In the genomic region with DNA sequence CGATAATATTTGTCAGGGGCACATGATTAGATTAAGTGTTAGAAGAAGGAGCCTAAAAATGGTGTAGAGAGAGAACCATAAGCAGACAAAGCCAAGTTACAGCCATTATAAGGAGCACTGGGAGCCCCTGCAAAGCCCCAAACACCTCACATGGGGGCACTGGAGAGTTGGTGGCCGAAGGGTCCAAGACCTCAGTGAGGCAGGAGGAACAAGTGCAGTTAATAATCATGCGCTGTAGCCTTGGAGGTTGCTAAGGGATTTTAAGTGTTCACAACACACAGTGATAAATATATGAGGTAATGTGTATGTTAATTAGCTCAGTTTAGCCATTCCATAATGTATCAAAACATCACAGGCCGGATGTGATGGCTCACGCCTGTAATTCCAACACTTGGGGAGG, we compare ENCODE assay signal across 11 cellular contexts. TPM values are rescaled to one million over a fixed set of nuclear protein-coding genes. Genes with fewer than 3 reads are reported as not detected.
DNase-seq lines count a peak whose midpoint lies in the region; ATAC-seq, FAIRE-seq and TF ChIP-seq lines count a peak whose summit lies in the region.
"Had no signal": no experiment of that assay in that cellular context is flagged by ENCODE, and none has a peak within 500 bp of the region (broad histone marks: within the 10 kb centered on the region; RNA-seq: fewer than 3 reads in every experiment).

No MANE protein-coding gene starts in this region.

- H3K4me3 ChIP-seq in LNCaP clone FGC (ENCODE audit: low read depth, low read length) (no peak overlapping the region), K562 (no peak overlapping the region), suprapubic skin (no peak overlapping the region), foreskin fibroblast (ENCODE audit: low read depth in 1 of 2, low read length in 2 of 2) (no peak overlapping the region)

- H3K79me2 ChIP-seq in K562 (ENCODE audit: control insufficient read depth, insufficient read depth, low read length), result no peaks in the 10 kb centered on the region

- no peak overlapping the region for H3K27ac Mint-ChIP-seq in nephron progenitor cell
- H3K27ac Mint-ChIP-seq: nephron; T-helper 2 cell treated with Interferon-gamma antibody and Interleukin-4, amounts not matched to agents 5 μg/mL and 100 μg/mL, for 36 hours had no signal

- no peaks in the 10 kb centered on the region for H3K9me3 Mint-ChIP-seq in nephron progenitor cell
- H3K9me3 Mint-ChIP-seq: nephron; T-helper 2 cell treated with Interferon-gamma antibody and Interleukin-4, amounts not matched to agents 5 μg/mL and 100 μg/mL, for 36 hours had no signal

- H3K9me1 ChIP-seq in K562 (ENCODE audit: control insufficient read depth, insufficient read depth, low read length), result no peaks in the 10 kb centered on the region

- no peak overlapping the region for H3K27ac ChIP-seq in K562 (ENCODE audit: extremely low read depth, low read depth, low read length)
- H3K27ac ChIP-seq in suprapubic skin, result no peak overlapping the region

- peaks cover 13% of the 10 kb centered on the region for H3K4me1 Mint-ChIP-seq in nephron progenitor cell
- H3K4me1 Mint-ChIP-seq: nephron had no signal

- peak; percentile 34 for DNase-seq in EL
- no peak for DNase-seq in LNCaP clone FGC (ENCODE audit: low read depth)
- DNase-seq in K562 (ENCODE audit: extremely low read depth in 1 of 4, low spot score in 3 of 4), result peak in 2 of 4 experiments; percentile 20 to 26
- DNase-seq in nephron progenitor cell, result no peak
- DNase-seq in posterior vena cava (ENCODE audit: low spot score), result no peak
- no peak for DNase-seq in suprapubic skin (ENCODE audit: low spot score in 2 of 2)
- DNase-seq in foreskin fibroblast, result no peak
- DNase-seq: activated naive CD4-positive, alpha-beta T cell treated with anti-CD3 and anti-CD28 coated beads, Interleukin-2, amount 50 U/mL, for 16 hours had no signal

- peak in 1 of 2 experiments; percentile 23; a peak in 1 of 4 replicates for TF ChIP-seq RAD21 in K562 (CRISPR knock-in tag; conservative IDR thresholded peaks at IDR 0.05 in 1 of 2, IDR thresholded peaks at IDR 0.05 in 1 of 2)

- H3K9ac ChIP-seq in K562 (ENCODE audit: insufficient read depth in 1 of 2, low read depth in 2 of 2, low read length in 2 of 2), result no peak overlapping the region

- intact Hi-C loops in K562 (cut with micrococcal nuclease), result no loop called here
- intact Hi-C loops in posterior vena cava (cut with DNase I), result no loop called here

- no peak for TF ChIP-seq EP300 in K562 (IDR thresholded peaks at IDR 0.05; ENCODE audit: low read length)
- no peak for TF ChIP-seq EP300 in suprapubic skin (IDR thresholded peaks at IDR 0.05)

- no peaks in the 10 kb centered on the region for H4K20me1 ChIP-seq in K562 (replicated peaks; ENCODE audit: control insufficient read depth, insufficient read depth, low read length)

- BruUV-seq in K562 (replicated peaks; lab: Mats Ljungman, UMichigan), result no TSS peak

- H3K27me3 Mint-ChIP-seq in nephron progenitor cell (ENCODE audit: low read depth, poor library complexity), result peaks cover 69% of the 10 kb centered on the region

- TF ChIP-seq CTCF in LNCaP clone FGC (IDR thresholded peaks at IDR 0.05; ENCODE audit: control insufficient read depth, extremely low read depth, insufficient read depth) (0 out of 2 replicates have a peak, but pooled peaks have one; percentile 2), K562 (IDR thresholded peaks at IDR 0.05 in 2 of 3, conservative IDR thresholded peaks at IDR 0.05 in 1 of 3; ENCODE audit: insufficient read depth in 2 of 3, low read depth in 1 of 3, low read length in 3 of 3) (peak; percentile 27 to 44 (median 35); a peak in 4 of 6 replicates), nephron progenitor cell (IDR thresholded peaks at IDR 0.05) (peak; percentile 50), suprapubic skin (IDR thresholded peaks at IDR 0.05) (no peak), foreskin fibroblast (IDR thresholded peaks at IDR 0.05; ENCODE audit: low read depth, low read length) (no peak)

- in situ Hi-C loops in K562 (cut with MboI), result no loop called here

- H3K27me3 ChIP-seq in K562 (ENCODE audit: control insufficient read depth in 2 of 2, insufficient read depth in 2 of 2, low read length in 2 of 2), result peaks cover 6 to 28% of the 10 kb centered on the region in 2 experiments; a peak in 4 of 5 replicates
- H3K27me3 ChIP-seq in suprapubic skin, result peaks cover 16% of the 10 kb centered on the region

- POLR2A ChIA-PET in K562 (lab: Yijun Ruan, JAX), result no interaction called here

- H3K9me3 ChIP-seq in K562 (replicated peaks; ENCODE audit: control insufficient read depth, insufficient read depth, low read depth, low read length), result no peaks in the 10 kb centered on the region
- no peaks in the 10 kb centered on the region for H3K9me3 ChIP-seq in suprapubic skin

- H2AFZ ChIP-seq in K562 (ENCODE audit: low read depth, low read length), result no peak overlapping the region

- CTCF ChIA-PET in K562 (lab: Yijun Ruan, JAX; ENCODE audit: low intra/inter-chr PET ratio), result no interaction called here

- TF ChIP-seq POLR2A in K562 (conservative IDR thresholded peaks at IDR 0.05) (no peak), suprapubic skin (IDR thresholded peaks at IDR 0.05) (no peak)

- no peak overlapping the region for H3K4me2 ChIP-seq in K562 (ENCODE audit: insufficient read depth, low read length)

- H3K36me3 Mint-ChIP-seq in nephron progenitor cell (ENCODE audit: low read depth), result no peaks in the 10 kb centered on the region

- H3K4me3 Mint-ChIP-seq in nephron progenitor cell, result no peak overlapping the region
- H3K4me3 Mint-ChIP-seq: nephron; T-helper 2 cell treated with Interferon-gamma antibody and Interleukin-4, amounts not matched to agents 5 μg/mL and 100 μg/mL, for 36 hours had no signal

- FAIRE-seq in K562 (lab: Jason Lieb, UNC), result no peak

- H3K4me1 ChIP-seq in K562 (replicated peaks in 1 of 2; ENCODE audit: control insufficient read depth in 2 of 2, insufficient read depth in 2 of 2, low read length in 2 of 2) (no peaks in the 10 kb centered on the region), suprapubic skin (no peaks in the 10 kb centered on the region)

- ATAC-seq in K562 (peak; percentile 75), HG03196 (IDR thresholded peaks at IDR 0.05; ENCODE audit: unreplicated experiment) (no peak)

- H3K36me3 ChIP-seq in K562 (ENCODE audit: control insufficient read depth, insufficient read depth, low read length) (no peaks in the 10 kb centered on the region), suprapubic skin (no peaks in the 10 kb centered on the region)

- WGBS in K562 (ENCODE audit: insufficient coverage, low coverage, missing lambda C conversion rate), result 7% methylated on average over 5 of the region's 5 CpGs
- WGBS in suprapubic skin, result 76% methylated on average over 5 of the region's 5 CpGs

RNA-seq across cellular contexts. Expression of gene JAM3, which starts 54.4 kb away (rescaled TPM):
- 1.5 and 2.0 TPM in 2 replicates for total RNA-seq in K562 (2011; cell fraction: chromatin; rRNA removed; ENCODE audit: low replicate concordance)
- total RNA-seq in K562 (2011; cell fraction: nucleolus; rRNA removed), result 1.3 TPM in 2 replicates
- 2.2 and 2.3 TPM in 2 replicates for total RNA-seq in K562 (2011; cell fraction: nucleoplasm; rRNA removed)
- 0.36 and 0.53 TPM in 2 replicates for total RNA-seq in K562 (2014; rRNA removed)
- total RNA-seq in K562 (2014; rRNA removed; fragmentation: Illumina TruSeq; extraction: Trizol), result 0.44 and 0.48 TPM in 2 replicates
- 0.19 and 0.22 TPM in 2 replicates for total RNA-seq in K562 (2015; rRNA removed; fragmentation: Illumina TruSeq; extraction: Trizol)
- 0.40 and 1.1 TPM in 2 replicates for total RNA-seq in K562 (2021)
- 0.07 and 0.42 TPM in 2 replicates for polyA plus RNA-seq in K562 (2011; rRNA removed)
- 0.07 and 0.52 TPM in 2 replicates for polyA plus RNA-seq in K562 (2011; cell fraction: cytosol; rRNA removed)
- polyA plus RNA-seq in K562 (2011; cell fraction: nucleus; rRNA removed), result 0.15 and 0.82 TPM in 2 replicates
- polyA plus RNA-seq in K562 (2012), result 0.71 and 0.79 TPM in 2 replicates
- polyA plus RNA-seq in K562 (2014; fragmentation: Illumina TruSeq; extraction: Trizol), result 0.30 and 0.47 TPM in 2 replicates
- under 1 TPM; 0.72 to 0.76 TPM for polyA plus RNA-seq in K562 (2014; fragmentation: Nextera tagmentation; extraction: Ambion mirVana)
- polyA plus RNA-seq in K562 (2014; rRNA removed), result 0.36 and 0.37 TPM in 2 replicates
- polyA minus RNA-seq in K562 (2011; rRNA and poly(A)+ RNA removed), result 1.0 TPM in 1 of 2 replicates, not detected in the other
- polyA minus RNA-seq in K562 (2011; cell fraction: cytosol; rRNA and poly(A)+ RNA removed), result 0.48 TPM in 1 of 2 replicates, not detected in the other
- polyA minus RNA-seq in K562 (2011; cell fraction: nucleus; rRNA and poly(A)+ RNA removed), result 0.40 TPM in 1 of 2 replicates, not detected in the other
- 10 to 100 TPM; 86.6 to 92.2 TPM for total RNA-seq in posterior vena cava
- 10 to 100 TPM; 10.9 to 14.7 (median 12.1) TPM for total RNA-seq in suprapubic skin

RNA-seq across cellular contexts. Expression of gene IGSF9B, which starts 57.7 kb away (rescaled TPM):
- 0.07 TPM in 1 of 2 replicates, not detected in the other for total RNA-seq in K562 (2011; cell fraction: chromatin; rRNA removed; ENCODE audit: low replicate concordance)
- not detected in 2 replicates for total RNA-seq in K562 (2011; cell fraction: nucleolus; rRNA removed)
- not detected in 2 replicates for total RNA-seq in K562 (2011; cell fraction: nucleoplasm; rRNA removed)
- total RNA-seq in K562 (2014; rRNA removed) (not detected in 2 replicates), K562 (2014; rRNA removed; fragmentation: Illumina TruSeq; extraction: Trizol) (not detected in 2 replicates), K562 (2015; rRNA removed; fragmentation: Illumina TruSeq; extraction: Trizol) (not detected in 2 replicates), K562 (2021) (0.04 and 0.09 TPM in 2 replicates), posterior vena cava (10 to 100 TPM; 45.0 to 57.8 TPM), suprapubic skin (10 to 100 TPM in 1 of 4 donors, 1 to 10 TPM in 3; 6.6 to 15.0 (median 9.5) TPM)
- polyA plus RNA-seq in K562 (2011; rRNA removed) (not detected in 2 replicates), K562 (2014; fragmentation: Illumina TruSeq; extraction: Trizol) (not detected in 2 replicates), K562 (2014; fragmentation: Nextera tagmentation; extraction: Ambion mirVana) (not detected), K562 (2014; rRNA removed) (not detected in 2 replicates)
- not detected in 2 replicates for polyA plus RNA-seq in K562 (2011; cell fraction: cytosol; rRNA removed)
- polyA plus RNA-seq in K562 (2011; cell fraction: nucleus; rRNA removed), result 0.40 TPM in 1 of 2 replicates, not detected in the other
- polyA plus RNA-seq in K562 (2012), result 0.07 TPM in 1 of 2 replicates, not detected in the other
- not detected in 2 replicates for polyA minus RNA-seq in K562 (2011; rRNA and poly(A)+ RNA removed)
- polyA minus RNA-seq in K562 (2011; cell fraction: cytosol; rRNA and poly(A)+ RNA removed), result not detected in 2 replicates
- 0.13 TPM in 1 of 2 replicates, not detected in the other for polyA minus RNA-seq in K562 (2011; cell fraction: nucleus; rRNA and poly(A)+ RNA removed)

Comparison
In these comparisons a context has a peak if more than half of its experiments do, and no peak if none do; other contexts are left out.
1. CTCF ChIP-seq: peak in LNCaP clone FGC (single experiment), K562 (3 of 3) and nephron progenitor cell (single experiment); none in suprapubic skin (0 of 2) and foreskin fibroblast (single experiment).
2. RNA of gene IGSF9B, which starts 57.7 kb away (total RNA-seq): 45.0 to 57.8 TPM in posterior vena cava and 6.6 to 15.0 TPM in suprapubic skin; 0.04 to 0.09 TPM in K562; every median in the first group is over 4 times any median in the second.